ENCODE assay signal across 14 cellular contexts in the genomic region with DNA sequence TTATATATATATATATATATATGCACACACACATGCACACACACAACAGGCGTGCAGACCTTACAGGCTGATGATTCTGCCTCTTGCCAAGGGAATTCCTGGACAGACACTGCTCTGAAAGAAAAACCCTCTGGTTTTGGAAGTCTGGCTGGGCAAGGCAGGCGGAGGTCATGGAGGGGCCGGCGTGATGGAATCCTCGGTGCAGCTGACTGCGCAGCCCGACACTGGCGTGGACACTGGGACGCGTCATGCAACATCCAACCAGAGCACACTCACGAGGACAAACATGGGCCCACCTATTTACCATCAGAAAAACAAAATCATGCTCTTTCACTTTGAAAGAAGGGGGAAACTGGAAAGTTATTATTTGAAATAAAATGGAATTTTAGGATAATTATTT.
A peak's percentile ranks its signal among the peaks of the same experiment; 100 is the strongest.
DNase-seq lines count a peak whose midpoint lies in the region; ATAC-seq and TF ChIP-seq lines count a peak whose summit lies in the region.
"Had no signal": no experiment of that assay in that cellular context is flagged by ENCODE, and none has a peak within 500 bp of the region (broad histone marks: within the 10 kb centered on the region; RNA-seq: fewer than 3 reads in every experiment).

No MANE protein-coding gene starts in this region.

- no peak for ATAC-seq in HG03439 (IDR thresholded peaks at IDR 0.05; ENCODE audit: unreplicated experiment)
- ATAC-seq: CD8-positive, alpha-beta T cell had no signal

- H3K27me3 ChIP-seq in ovary (no peaks in the 10 kb centered on the region), testis (no peaks in the 10 kb centered on the region), ascending aorta (no peaks in the 10 kb centered on the region)
- H3K27me3 ChIP-seq: BLaER1 treated with 17β-estradiol and CSF1 and Interleukin-3, amounts not matched to agents 10 nM and 100 nM had no signal

- H3K9me3 ChIP-seq in ovary (no peaks in the 10 kb centered on the region), testis (no peaks in the 10 kb centered on the region), ascending aorta (no peaks in the 10 kb centered on the region)
- H3K9me3 ChIP-seq: BLaER1 treated with 17β-estradiol and CSF1 and Interleukin-3, amounts not matched to agents 10 nM and 100 nM had no signal

- H3K4me3 ChIP-seq in ovary = no peak overlapping the region
- no peak overlapping the region for H3K4me3 ChIP-seq in testis
- H3K4me3 ChIP-seq in ascending aorta = no peak overlapping the region
- H3K4me3 ChIP-seq: BLaER1 treated with 17β-estradiol and CSF1 and Interleukin-3, amounts not matched to agents 10 nM and 100 nM had no signal

- peak; percentile 5 for DNase-seq in amniotic epithelial cell (ENCODE audit: low read depth)
- peak; percentile 51 for DNase-seq in mucosa of gallbladder (ENCODE audit: low spot score)
- peak; percentile 67 to 87 (median 72) for DNase-seq in ovary
- DNase-seq in testis = peak; percentile 78
- no peak for DNase-seq in ascending aorta (ENCODE audit: low spot score in 2 of 2)
- DNase-seq in H4 (ENCODE audit: low spot score) = no peak
- DNase-seq: 8988T; Calu3; CD8-positive, alpha-beta T cell; DMS79 treated with DMSO at 0.1 percent for 48 hours; GF-D8; GOT3 had no signal

- TF ChIP-seq POLR2A in ovary (IDR thresholded peaks at IDR 0.05) = no peak
- TF ChIP-seq POLR2A in testis (IDR thresholded peaks at IDR 0.05) = no peak

- TF ChIP-seq CTCF in ovary (IDR thresholded peaks at IDR 0.05) (no peak), testis (IDR thresholded peaks at IDR 0.05) (no peak), ascending aorta (IDR thresholded peaks at IDR 0.05) (no peak)

- H3K36me3 ChIP-seq in ovary (no peaks in the 10 kb centered on the region), testis (ENCODE audit: low read depth, missing control alignments) (no peaks in the 10 kb centered on the region), ascending aorta (no peaks in the 10 kb centered on the region)
- H3K36me3 ChIP-seq: BLaER1 treated with 17β-estradiol and CSF1 and Interleukin-3, amounts not matched to agents 10 nM and 100 nM had no signal

- H3K27ac ChIP-seq in ovary = peak overlapping the region; percentile 30 to 47
- H3K27ac ChIP-seq in testis = peak overlapping the region in 1 of 2 donors; percentile 67
- no peak overlapping the region for H3K27ac ChIP-seq in ascending aorta
- H3K27ac ChIP-seq: BLaER1 treated with 17β-estradiol and CSF1 and Interleukin-3, amounts not matched to agents 10 nM and 100 nM had no signal

- intact Hi-C loops in ovary (cut with DNase I) (loop anchor here in 2 of 4 donors (5.0 to 10.0 kb wide), 4 partner anchors 88 to 1605 kb away; partner anchors contain the start of gene PTGR3 (in 1 of the 2)), testis (cut with DNase I; ENCODE audit: low total_unique reads) (loop anchor here (10.0 kb wide), 1 partner anchor 95 kb away; no protein-coding TSS in a partner anchor), ascending aorta (cut with DNase I) (no loop called here)

- H3K4me1 ChIP-seq in ovary (ENCODE audit: insufficient read depth) (peaks cover 33% of the 10 kb centered on the region), testis (peaks cover 18% of the 10 kb centered on the region), ascending aorta (no peaks in the 10 kb centered on the region)

- 6 to 29% (median 14%) methylated on average over 11 of the region's 11 CpGs for WGBS in ovary, 3 donors
- 8 to 25% methylated on average over 11 of the region's 11 CpGs for WGBS in testis, 2 donors

- no peak for TF ChIP-seq EP300 in ovary (IDR thresholded peaks at IDR 0.05)

Comparison
In these comparisons a context has a peak if more than half of its experiments do, and no peak if none do; other contexts are left out.
1. DNase-seq: peak in amniotic epithelial cell (single experiment), mucosa of gallbladder (single experiment), ovary (5 of 5) and testis (single experiment); none in ascending aorta (0 of 2) and H4 (single experiment).
2. H3K27ac ChIP-seq: peak in ovary (2 of 2); none in ascending aorta (0 of 2).